ENCODE assay signal across 10 cellular contexts in genomic region chrX:118348186-118348810, GRCh38. TPM values are rescaled to one million over a fixed set of nuclear protein-coding genes. Genes with fewer than 3 reads are reported as not detected.
DNase-seq lines count a peak whose midpoint lies in the region; ATAC-seq and TF ChIP-seq lines count a peak whose summit lies in the region.
"Had no signal": no experiment of that assay in that cellular context is flagged by ENCODE, and none has a peak within 500 bp of the region (broad histone marks: within the 10 kb centered on the region; RNA-seq: fewer than 3 reads in every experiment).

No MANE protein-coding gene starts in this region.

- DNase-seq in CD8-positive, alpha-beta T cell, result no peak
- no peak for DNase-seq in cardiac fibroblast (ENCODE audit: low read depth in 2 of 2)
- DNase-seq in naive thymus-derived CD8-positive, alpha-beta T cell, result no peak
- DNase-seq in Peyer's patch, result no peak
- DNase-seq in posterior cingulate gyrus, result no peak
- DNase-seq in aorta, result no peak
- DNase-seq: activated gamma-delta T cell, NCI-H524 had no signal

- POLR2A ChIA-PET in CD8-positive, alpha-beta T cell (lab: Charles Lee), result interaction anchor here (0.5 kb wide), 1 partner anchor 74 kb away, joined by 4 read pairs; no protein-coding TSS in a partner anchor
- POLR2A ChIA-PET in naive thymus-derived CD8-positive, alpha-beta T cell (lab: Charles Lee), result no interaction called here

- H3K4me3 ChIP-seq in CD8-positive, alpha-beta T cell (ENCODE audit: low read depth, low read length), result peak overlapping the region; percentile 70
- H3K4me3 ChIP-seq in KMS-11 (IDR thresholded peaks at IDR 0.05; ENCODE audit: insufficient read depth, low read depth, low read length) (no peak overlapping the region), cardiac fibroblast (replicated peaks in 1 of 2; ENCODE audit: low read depth in 2 of 2, low read length in 2 of 2) (peak overlapping the region; percentile 78 to 82), Peyer's patch (peak overlapping the region in 2 of 4 donors; percentile 65 to 68), aorta (ENCODE audit: low read length in 2 of 2) (peak overlapping the region in 1 of 2 donors; percentile 79)

- TF ChIP-seq CTCF in CD8-positive, alpha-beta T cell (IDR thresholded peaks at IDR 0.05), result no peak
- TF ChIP-seq CTCF in KMS-11 (conservative IDR thresholded peaks at IDR 0.05; ENCODE audit: low read depth, low read length), result no peak
- TF ChIP-seq CTCF in cardiac fibroblast (IDR thresholded peaks at IDR 0.05; ENCODE audit: low read depth, low read length), result no peak
- no peak for TF ChIP-seq CTCF in Peyer's patch (IDR thresholded peaks at IDR 0.05)

- H3K79me2 ChIP-seq in KMS-11 (ENCODE audit: insufficient read depth, low read depth), result peaks cover 35% of the 10 kb centered on the region

- no peaks in the 10 kb centered on the region for H3K9me3 ChIP-seq in CD8-positive, alpha-beta T cell (ENCODE audit: low read length)
- H3K9me3 ChIP-seq in Peyer's patch (no peaks in the 10 kb centered on the region), aorta (ENCODE audit: control insufficient read depth, low read length) (no peaks in the 10 kb centered on the region)

- no peak for TF ChIP-seq POLR2A in Peyer's patch (IDR thresholded peaks at IDR 0.05)

- intact Hi-C loops in CD8-positive, alpha-beta T cell (cut with DNase I, micrococcal nuclease), result loop anchor here (5.0 to 10.0 kb wide), 5 partner anchors 89 to 1119 kb away; partner anchors contain the start of genes KLHL13 (in 1 of the 2), PGRMC1 (in 1 of the 2) and SLC25A5 (in 1 of the 2)
- intact Hi-C loops in posterior cingulate gyrus (cut with DNase I), result loop anchor here (5.0 kb wide), 1 partner anchor 254 kb away; no protein-coding TSS in a partner anchor
- intact Hi-C loops in aorta (cut with DNase I), result no loop called here

- ATAC-seq in CD8-positive, alpha-beta T cell, result no peak
- no peak for ATAC-seq in naive thymus-derived CD8-positive, alpha-beta T cell
- ATAC-seq in GM18909 (IDR thresholded peaks at IDR 0.05; ENCODE audit: poor library complexity, unreplicated experiment) (no peak), aorta (ENCODE audit: low FRiP score) (no peak)

- WGBS in aorta, 2 donors, result 37 to 42% methylated on average over 2 of the region's 2 CpGs

- H3K4me1 ChIP-seq in CD8-positive, alpha-beta T cell (ENCODE audit: insufficient read depth, low read length), result peaks cover 43% of the 10 kb centered on the region
- H3K4me1 ChIP-seq in KMS-11 (ENCODE audit: low read depth, poor library complexity, severe bottlenecking), result peaks cover 52% of the 10 kb centered on the region
- peaks cover 0 to 3% (median 0%) of the 10 kb centered on the region in 4 donors for H3K4me1 ChIP-seq in Peyer's patch
- H3K4me1 ChIP-seq in aorta (ENCODE audit: control insufficient read depth in 1 of 2, insufficient read depth in 2 of 2, low read length in 2 of 2), result no peaks in the 10 kb centered on the region

- no peaks in the 10 kb centered on the region for H3K9me3 Mint-ChIP-seq in CD8-positive, alpha-beta T cell
- H3K9me3 Mint-ChIP-seq in naive thymus-derived CD8-positive, alpha-beta T cell, result no peaks in the 10 kb centered on the region

- H3K4me1 Mint-ChIP-seq in CD8-positive, alpha-beta T cell (ENCODE audit: low read depth), result peaks cover 49% of the 10 kb centered on the region
- peaks cover 17 to 49% (median 43%) of the 10 kb centered on the region in 4 donors for H3K4me1 Mint-ChIP-seq in naive thymus-derived CD8-positive, alpha-beta T cell

- peak overlapping the region; percentile 24; the same call in 1 of the 2 replicates for H3K9ac ChIP-seq in KMS-11

- H3K4me3 Mint-ChIP-seq in CD8-positive, alpha-beta T cell, result peak overlapping the region; percentile 98
- H3K4me3 Mint-ChIP-seq in naive thymus-derived CD8-positive, alpha-beta T cell, result peak overlapping the region; percentile 97 to 100 (median 98)

- CTCF ChIA-PET in CD8-positive, alpha-beta T cell (lab: Charles Lee), result no interaction called here

- no peaks in the 10 kb centered on the region for H4K20me1 ChIP-seq in KMS-11 (ENCODE audit: insufficient read depth)

- no peaks in the 10 kb centered on the region for H3K36me3 ChIP-seq in CD8-positive, alpha-beta T cell (ENCODE audit: insufficient read depth, low read length)
- H3K36me3 ChIP-seq in KMS-11 (ENCODE audit: insufficient read depth), result no peaks in the 10 kb centered on the region
- H3K36me3 ChIP-seq in Peyer's patch, result no peaks in the 10 kb centered on the region
- no peaks in the 10 kb centered on the region for H3K36me3 ChIP-seq in aorta (ENCODE audit: control insufficient read depth in 1 of 2, insufficient read depth in 2 of 2, low read length in 1 of 2)

- peak overlapping the region; percentile 97 for H3K27ac Mint-ChIP-seq in CD8-positive, alpha-beta T cell
- peak overlapping the region in 8 of 10 donors; percentile 19 to 99 (median 98) for H3K27ac Mint-ChIP-seq in naive thymus-derived CD8-positive, alpha-beta T cell

- no peaks in the 10 kb centered on the region for H3K27me3 Mint-ChIP-seq in CD8-positive, alpha-beta T cell (ENCODE audit: low read depth)
- H3K27me3 Mint-ChIP-seq in naive thymus-derived CD8-positive, alpha-beta T cell, result no peaks in the 10 kb centered on the region

- H3K36me3 Mint-ChIP-seq in CD8-positive, alpha-beta T cell, result peaks cover 2% of the 10 kb centered on the region
- H3K36me3 Mint-ChIP-seq in naive thymus-derived CD8-positive, alpha-beta T cell, result no peaks in the 10 kb centered on the region

- H2AFZ ChIP-seq in KMS-11 (ENCODE audit: low read depth), result no peak overlapping the region

- H3K27ac ChIP-seq in CD8-positive, alpha-beta T cell (ENCODE audit: low read depth, low read length), result no peak overlapping the region
- H3K27ac ChIP-seq in KMS-11, result peak overlapping the region; percentile 22; the same call in 1 of the 2 replicates
- H3K27ac ChIP-seq in Peyer's patch, result no peak overlapping the region
- no peak overlapping the region for H3K27ac ChIP-seq in aorta (ENCODE audit: low read depth in 1 of 2, low read length in 2 of 2)

- H3K4me2 ChIP-seq in KMS-11, result peak overlapping the region; percentile 77

- no peaks in the 10 kb centered on the region for H3K27me3 ChIP-seq in CD8-positive, alpha-beta T cell (ENCODE audit: insufficient read depth, low read length)
- H3K27me3 ChIP-seq in KMS-11 (ENCODE audit: insufficient read depth, low read depth), result no peaks in the 10 kb centered on the region
- no peaks in the 10 kb centered on the region for H3K27me3 ChIP-seq in Peyer's patch
- H3K27me3 ChIP-seq in aorta (ENCODE audit: control insufficient read depth in 1 of 2, insufficient read depth in 2 of 2, low read length in 1 of 2), result no peaks in the 10 kb centered on the region

RNA-seq across cellular contexts. Expression of gene WDR44, which starts 2.4 kb away (rescaled TPM):
- total RNA-seq in CD8-positive, alpha-beta T cell, result 10 to 100 TPM in 1 of 2 experiments, 1 to 10 TPM in 1; 9.9 to 11.2 TPM
- 10 to 100 TPM; 17.9 to 20.8 TPM for total RNA-seq in naive thymus-derived CD8-positive, alpha-beta T cell
- 1 to 10 TPM; 7.2 to 8.6 (median 8.3) TPM for polyA plus RNA-seq in naive thymus-derived CD8-positive, alpha-beta T cell
- total RNA-seq in Peyer's patch (10 to 100 TPM; 11.8 to 35.5 (median 18.6) TPM), aorta (10 to 100 TPM; 19.1 to 21.2 TPM)
- polyA plus RNA-seq in aorta, result 1 to 10 TPM; 8.4 to 9.2 TPM

Comparison
In these comparisons a context has a peak if more than half of its experiments do, and no peak if none do; other contexts are left out.
1. intact Hi-C loops: an anchor here in CD8-positive, alpha-beta T cell (5.0 to 10.0 kb wide) and posterior cingulate gyrus (5.0 kb wide); none called in aorta.